8 cellular contexts compared by ENCODE assay signal in genomic region chr1:10510520-10511493, GRCh38. TPM values are rescaled to one million over a fixed set of nuclear protein-coding genes. Genes with fewer than 3 reads are reported as not detected.
A peak's percentile ranks its signal among the peaks of the same experiment; 100 is the strongest.
DNase-seq lines count a peak whose midpoint lies in the region; ATAC-seq and TF ChIP-seq lines count a peak whose summit lies in the region.

No MANE protein-coding gene starts in this region.

- H3K36me3 Mint-ChIP-seq in activated T-helper 2 cell treated with anti-CD3 and anti-CD28 coated beads, Interferon-gamma antibody, Interleukin-2, Interleukin-4, amounts not matched to agents 10 μg/mL and 5 μg/mL and 100 μg/mL, durations not matched to agents 14 hours and 24 hours and 36 hours (ENCODE audit: low read depth): peaks cover 22% of the 10 kb centered on the region

- H3K4me3 ChIP-seq in left ventricle myocardium inferior: no peak overlapping the region

- peak overlapping the region; percentile 67 for H3K4me3 Mint-ChIP-seq in activated T-helper 2 cell treated with anti-CD3 and anti-CD28 coated beads, Interferon-gamma antibody, Interleukin-2, Interleukin-4, amounts not matched to agents 10 μg/mL and 5 μg/mL and 100 μg/mL, durations not matched to agents 14 hours and 24 hours and 36 hours (ENCODE audit: low read depth)

- H3K9me3 Mint-ChIP-seq in activated T-helper 2 cell treated with anti-CD3 and anti-CD28 coated beads, Interferon-gamma antibody, Interleukin-2, Interleukin-4, amounts not matched to agents 10 μg/mL and 5 μg/mL and 100 μg/mL, durations not matched to agents 14 hours and 24 hours and 36 hours: no peaks in the 10 kb centered on the region

- no peaks in the 10 kb centered on the region for H3K27me3 Mint-ChIP-seq in activated T-helper 2 cell treated with anti-CD3 and anti-CD28 coated beads, Interferon-gamma antibody, Interleukin-2, Interleukin-4, amounts not matched to agents 10 μg/mL and 5 μg/mL and 100 μg/mL, durations not matched to agents 14 hours and 24 hours and 36 hours (ENCODE audit: low read depth)

- H3K36me3 ChIP-seq in left ventricle myocardium inferior: no peaks in the 10 kb centered on the region

- H3K4me1 ChIP-seq in left ventricle myocardium inferior: peaks cover 55% of the 10 kb centered on the region

- peaks cover 79% of the 10 kb centered on the region for H3K4me1 Mint-ChIP-seq in activated T-helper 2 cell treated with anti-CD3 and anti-CD28 coated beads, Interferon-gamma antibody, Interleukin-2, Interleukin-4, amounts not matched to agents 10 μg/mL and 5 μg/mL and 100 μg/mL, durations not matched to agents 14 hours and 24 hours and 36 hours (ENCODE audit: low read depth)

- ATAC-seq in left cardiac atrium (peak; percentile 56 to 83), HG03060 (IDR thresholded peaks at IDR 0.05; ENCODE audit: low read depth, unreplicated experiment) (peak; percentile 75)

- peak overlapping the region; percentile 90 for H3K27ac Mint-ChIP-seq in activated T-helper 2 cell treated with anti-CD3 and anti-CD28 coated beads, Interferon-gamma antibody, Interleukin-2, Interleukin-4, amounts not matched to agents 10 μg/mL and 5 μg/mL and 100 μg/mL, durations not matched to agents 14 hours and 24 hours and 36 hours

- no peak overlapping the region for H3K27ac ChIP-seq in left ventricle myocardium inferior (replicated peaks)

- DNase-seq in left cardiac atrium (no peak), left ventricle myocardium inferior (no peak), RPMI7951 (ENCODE audit: low read depth) (peak; percentile 87), iris pigment epithelial cell (ENCODE audit: low read depth) (peak; percentile 85), DMS 273 (lab: John Stamatoyannopoulos, UW; ENCODE audit: unreplicated experiment) (no peak)
- DNase-seq in activated T-helper 2 cell treated with anti-CD3 and anti-CD28 coated beads, Interferon-gamma antibody, Interleukin-2, Interleukin-4, amounts not matched to agents 10 μg/mL and 5 μg/mL and 100 μg/mL, durations not matched to agents 14 hours and 24 hours and 36 hours (ENCODE audit: low spot score): peak; percentile 80
- DNase-seq in stimulated activated CD8-positive, alpha-beta memory T cell treated with anti-CD3 and anti-CD28 coated beads, Interleukin-12 subunit alpha, Interleukin-12 subunit beta, amount 100 ng/mL, for 4 hours (ENCODE audit: low read depth): peak; percentile 58

- intact Hi-C loops in left cardiac atrium (cut with DNase I): loop anchor here in 1 of 2 donors (10.0 kb wide), 1 partner anchor 454 kb away; no protein-coding TSS in a partner anchor
- intact Hi-C loops in left ventricle myocardium inferior (cut with micrococcal nuclease): no loop called here
- intact Hi-C loops in activated T-helper 2 cell treated with anti-CD3 and anti-CD28 coated beads, Interferon-gamma antibody, Interleukin-2, Interleukin-4, amounts not matched to agents 10 μg/mL and 5 μg/mL and 100 μg/mL, durations not matched to agents 14 hours and 24 hours and 36 hours (cut with micrococcal nuclease): loop anchor here (1.0 to 10.0 kb wide), 6 partner anchors 16 to 431 kb away; partner anchors contain the start of gene CASZ1

- no peak for TF ChIP-seq CTCF in left ventricle myocardium inferior (IDR thresholded peaks at IDR 0.05; ENCODE audit: borderline replicate concordance)

- no peaks in the 10 kb centered on the region for H3K27me3 ChIP-seq in left ventricle myocardium inferior (ENCODE audit: low read depth)

- no peaks in the 10 kb centered on the region for H3K9me3 ChIP-seq in left ventricle myocardium inferior (replicated peaks)

RNA-seq across cellular contexts. Expression of gene PEX14, which starts 36.1 kb away (rescaled TPM):
- total RNA-seq in left cardiac atrium (10 to 100 TPM; 17.6 to 24.7 TPM), left ventricle myocardium inferior (20.8 TPM)
- total RNA-seq in RPMI7951 (2014; rRNA removed; shearing (Covaris generic)): 13.6 and 21.5 TPM in 2 replicates
- total RNA-seq in activated T-helper 2 cell treated with anti-CD3 and anti-CD28 coated beads, Interferon-gamma antibody, Interleukin-2, Interleukin-4, amounts not matched to agents 10 μg/mL and 5 μg/mL and 100 μg/mL, durations not matched to agents 14 hours and 24 hours and 36 hours: 23.1 and 25.1 TPM in 2 replicates

RNA-seq across cellular contexts. Expression of gene DFFA, which starts 38.5 kb away (rescaled TPM):
- total RNA-seq in left cardiac atrium (10 to 100 TPM; 26.1 to 28.3 TPM), left ventricle myocardium inferior (28.6 TPM)
- total RNA-seq in RPMI7951 (2014; rRNA removed; shearing (Covaris generic)): 27.4 and 44.4 TPM in 2 replicates
- total RNA-seq in activated T-helper 2 cell treated with anti-CD3 and anti-CD28 coated beads, Interferon-gamma antibody, Interleukin-2, Interleukin-4, amounts not matched to agents 10 μg/mL and 5 μg/mL and 100 μg/mL, durations not matched to agents 14 hours and 24 hours and 36 hours: 52.9 and 53.8 TPM in 2 replicates

Comparison
In these comparisons a context has a peak if more than half of its experiments do, and no peak if none do; other contexts are left out.
1. DNase-seq: peak in RPMI7951 (single experiment), activated T-helper 2 cell treated with anti-CD3 and anti-CD28 coated beads, Interferon-gamma antibody, Interleukin-2, Interleukin-4, amounts not matched to agents 10 μg/mL and 5 μg/mL and 100 μg/mL, durations not matched to agents 14 hours and 24 hours and 36 hours (single experiment), iris pigment epithelial cell (single experiment) and stimulated activated CD8-positive, alpha-beta memory T cell treated with anti-CD3 and anti-CD28 coated beads, Interleukin-12 subunit alpha, Interleukin-12 subunit beta, amount 100 ng/mL, for 4 hours (single experiment); none in left cardiac atrium (single experiment), left ventricle myocardium inferior (single experiment) and DMS 273 (single experiment).